Comparison of ENCODE assay signal across 8 cellular contexts in the genomic region with DNA sequence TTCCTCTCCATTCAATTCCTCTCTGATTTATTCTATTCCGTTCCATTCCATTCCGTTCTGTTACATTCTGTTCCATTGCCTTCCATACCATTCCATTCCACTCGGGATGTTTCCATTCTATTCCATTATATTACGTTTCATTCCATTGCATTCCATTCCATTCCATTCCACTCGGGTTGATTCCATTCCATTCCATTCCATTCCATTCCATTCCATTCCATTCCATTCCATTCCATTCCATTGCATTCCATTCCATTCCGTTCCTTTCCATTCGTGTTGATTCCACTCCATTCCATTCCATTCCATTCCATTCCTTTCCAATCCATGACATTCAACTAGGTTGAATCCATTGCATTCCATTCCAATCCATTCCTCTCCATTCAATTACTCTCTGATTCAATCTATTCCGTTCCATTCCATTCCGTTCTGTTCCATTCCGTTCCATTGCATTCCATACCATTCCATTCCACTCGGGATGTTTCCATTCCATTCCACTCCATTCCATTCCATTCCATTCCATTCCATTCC.
DNase-seq lines count a peak whose midpoint lies in the region; ATAC-seq and TF ChIP-seq lines count a peak whose summit lies in the region.
"Not testable (repeated sequence)": the region's sequence is repeated elsewhere in the genome, so short reads cannot be mapped to it uniquely, and the experiment has no call there.

No MANE protein-coding gene starts in this region.

- not testable (repeated sequence) for H3K4me1 ChIP-seq in Panc1 (ENCODE audit: control insufficient read depth, insufficient read depth, low read length); right lobe of liver; thoracic aorta (ENCODE audit: control insufficient read depth in 1 of 2, low read depth in 2 of 2)

- H3K36me3 ChIP-seq in Panc1 (ENCODE audit: control insufficient read depth, insufficient read depth, low read length); right lobe of liver; thoracic aorta: not testable (repeated sequence)

- H3K27me3 ChIP-seq in Panc1 (ENCODE audit: control insufficient read depth, insufficient read depth, low read length); right lobe of liver; thoracic aorta (replicated peaks; ENCODE audit: insufficient read depth): not testable (repeated sequence)

- 43% methylated on average over 11 of the region's 11 CpGs for WGBS in right lobe of liver (ENCODE audit: insufficient coverage, low coverage, low lambda C conversion rate, missing lambda C conversion rate)

- not testable (repeated sequence) for BruUV-seq in Panc1 (replicated peaks; lab: Mats Ljungman, UMichigan)

- H3K27ac ChIP-seq in Panc1 (ENCODE audit: low read length); right lobe of liver; thoracic aorta: not testable (repeated sequence)

- POLR2A ChIA-PET in Panc1 (lab: Charles Lee): not testable (repeated sequence)

- in situ Hi-C loops in Panc1 (cut with HindIII; ENCODE audit: low pct_unique_long_range_greater_than_20kb, low sequenced_read_pairs): not testable (repeated sequence)

- H3K4me3 ChIP-seq in Panc1 (ENCODE audit: low read depth in 2 of 2, low read length in 2 of 2); epithelial cell of esophagus (ENCODE audit: low read length); right lobe of liver; thoracic aorta: not testable (repeated sequence)

- CTCF ChIA-PET in Panc1 (lab: Charles Lee): not testable (repeated sequence)

- ATAC-seq in GM18858 (IDR thresholded peaks at IDR 0.05; ENCODE audit: unreplicated experiment) (peak; percentile 32), GM21367 (IDR thresholded peaks at IDR 0.05; ENCODE audit: unreplicated experiment) (peak; percentile 51), HG02678 (IDR thresholded peaks at IDR 0.05; ENCODE audit: unreplicated experiment) (peak; percentile 47), HG03175 (IDR thresholded peaks at IDR 0.05; ENCODE audit: unreplicated experiment) (peak; percentile 54), Panc1 (peak; percentile 73), right lobe of liver (peak; percentile 73 to 80 (median 76)), thoracic aorta (ENCODE audit: insufficient number of reproducible peaks, low FRiP score, low read depth) (peak; percentile 90)

- intact Hi-C loops in Panc1 (cut with micrococcal nuclease; ENCODE audit: unreplicated experiment); right lobe of liver (cut with DNase I): not testable (repeated sequence)

- not testable (repeated sequence) for H3K9me3 ChIP-seq in Panc1 (ENCODE audit: control insufficient read depth, insufficient read depth, low read depth, low read length); right lobe of liver; thoracic aorta

- not testable (repeated sequence) for TF ChIP-seq CTCF in Panc1 (IDR thresholded peaks at IDR 0.05); epithelial cell of esophagus (IDR thresholded peaks at IDR 0.05; ENCODE audit: insufficient read depth, low read depth, low read length, missing control alignments); right lobe of liver (IDR thresholded peaks at IDR 0.05); thoracic aorta (IDR thresholded peaks at IDR 0.05)

- not testable (repeated sequence) for TF ChIP-seq POLR2A in right lobe of liver (IDR thresholded peaks at IDR 0.05)

- DNase-seq in Panc1 (ENCODE audit: low read depth, low spot score); right lobe of liver; thoracic aorta (ENCODE audit: low spot score): not testable (repeated sequence)
- DNase-seq in epithelial cell of esophagus (ENCODE audit: low read depth): peak; percentile 59

Comparison
In these comparisons a context has a peak if more than half of its experiments do, and no peak if none do; other contexts are left out.
1. ATAC-seq: peak in every context shown above with its lines; median percentile 90 in thoracic aorta; 76 in right lobe of liver; 73 in Panc1; 54 in HG03175; 51 in GM21367; 47 in HG02678; 32 in GM18858.